In genomic region chr11:36354221-36355003, GRCh38 we compare ENCODE assay signal across 9 cellular contexts. TPM values are rescaled to one million over a fixed set of nuclear protein-coding genes. Genes with fewer than 3 reads are reported as not detected.
DNase-seq lines count a peak whose midpoint lies in the region; ATAC-seq, FAIRE-seq and TF ChIP-seq lines count a peak whose summit lies in the region.
"Had no signal": no experiment of that assay in that cellular context is flagged by ENCODE, and none has a peak within 500 bp of the region (broad histone marks: within the 10 kb centered on the region; RNA-seq: fewer than 3 reads in every experiment).

No MANE protein-coding gene starts in this region.

- no peak overlapping the region for H3K27ac ChIP-seq in BLaER1
- no peak overlapping the region for H3K27ac ChIP-seq in H9 (ENCODE audit: insufficient read length, low read depth, low read length)

- H3K56ac ChIP-seq in H9 (ENCODE audit: insufficient read length, low read depth, low read length): no peak overlapping the region

- H3K4me3 ChIP-seq in BLaER1: no peak overlapping the region
- no peak overlapping the region for H3K4me3 ChIP-seq in bronchial epithelial cell (ENCODE audit: low read depth, low read length)

- no peak overlapping the region for H4K8ac ChIP-seq in H9 (replicated peaks; ENCODE audit: insufficient read length, low read depth, low read length)

- no peak overlapping the region for H2BK15ac ChIP-seq in H9 (ENCODE audit: low read depth, low read length)

- TF ChIP-seq CTCF in bronchial epithelial cell (IDR thresholded peaks at IDR 0.05; ENCODE audit: insufficient read depth, low read length, severe bottlenecking) (no peak), H9 (conservative IDR thresholded peaks at IDR 0.05) (no peak)

- H4K5ac ChIP-seq in H9 (ENCODE audit: insufficient read length, low read depth, low read length): no peak overlapping the region

- H3K9me3 ChIP-seq in BLaER1 (no peaks in the 10 kb centered on the region), H9 (ENCODE audit: control insufficient read depth, low read depth, low read length) (no peaks in the 10 kb centered on the region)

- H3K4me3 Mint-ChIP-seq in H9: no peak overlapping the region

- H3K4me2 ChIP-seq in BLaER1 (peak overlapping the region; percentile 13), H9 (ENCODE audit: insufficient read depth, insufficient read length, low read length) (no peak overlapping the region)

- no peak overlapping the region for H4K91ac ChIP-seq in H9 (ENCODE audit: insufficient read length, low read depth, low read length)

- no peak overlapping the region for H3K18ac ChIP-seq in H9 (ENCODE audit: insufficient read length, low read depth, low read length)

- no CpG with 5 or more reads among the region's 6 CpGs for WGBS in H9 (ENCODE audit: extremely low coverage, insufficient read length, low lambda C conversion rate)

- no peaks in the 10 kb centered on the region for H3K9me3 Mint-ChIP-seq in H9
- H3K9me3 Mint-ChIP-seq: naive B cell had no signal

- ATAC-seq in GM19438 (IDR thresholded peaks at IDR 0.05; ENCODE audit: low read depth, unreplicated experiment) (peak; percentile 79), HG03342 (IDR thresholded peaks at IDR 0.05; ENCODE audit: unreplicated experiment) (peak; percentile 85)

- H2BK120ac ChIP-seq in H9 (ENCODE audit: low read depth, low read length, poor library complexity, severe bottlenecking): no peak overlapping the region

- H3K27me3 ChIP-seq in BLaER1 (no peaks in the 10 kb centered on the region), bronchial epithelial cell (ENCODE audit: control insufficient read depth, insufficient read depth, low read length) (no peaks in the 10 kb centered on the region), H9 (ENCODE audit: insufficient read depth, low read length) (no peaks in the 10 kb centered on the region)

- peak; percentile 65 for DNase-seq in bronchial epithelial cell (ENCODE audit: low read depth)
- DNase-seq in H9: no peak
- no peak for DNase-seq in Kasumi-1 (lab: John Stamatoyannopoulos, UW)
- no peak for DNase-seq in NCI-H1092 treated with DMSO at 0.1 percent for 48 hours (lab: John Stamatoyannopoulos, UW)
- DNase-seq in DMS53 (lab: John Stamatoyannopoulos, UW): no peak
- DNase-seq: naive B cell had no signal

- H3K14ac ChIP-seq in H9 (ENCODE audit: insufficient read depth, low read length): no peak overlapping the region

- H3K79me2 ChIP-seq in H9 (ENCODE audit: insufficient read depth, low read length): no peaks in the 10 kb centered on the region

- no peak for FAIRE-seq in bronchial epithelial cell (lab: Jason Lieb, UNC)

- H2AK5ac ChIP-seq in H9 (ENCODE audit: insufficient read length, low read length): no peak overlapping the region

- H3K27me3 Mint-ChIP-seq in H9 (ENCODE audit: low read depth): peaks cover 5% of the 10 kb centered on the region

- H3K4me1 ChIP-seq in BLaER1: peaks cover 70% of the 10 kb centered on the region
- no peaks in the 10 kb centered on the region for H3K4me1 ChIP-seq in H9 (ENCODE audit: insufficient read depth, low read length)

- no peak overlapping the region for H2BK12ac ChIP-seq in H9 (ENCODE audit: insufficient read length, low read depth, low read length)

- H2BK5ac ChIP-seq in H9 (ENCODE audit: insufficient read length, low read length): no peak overlapping the region

- H3K9ac ChIP-seq in BLaER1 (no peak overlapping the region), H9 (ENCODE audit: extremely low read depth, insufficient read length, low read length) (no peak overlapping the region)

- no peak overlapping the region for H2BK20ac ChIP-seq in H9 (ENCODE audit: low read depth, low read length, poor library complexity, severe bottlenecking)

- H3K36me3 ChIP-seq in BLaER1 (no peaks in the 10 kb centered on the region), bronchial epithelial cell (ENCODE audit: control insufficient read depth, insufficient read depth, low read length) (no peaks in the 10 kb centered on the region)

- H3K36me3 Mint-ChIP-seq in H9 (ENCODE audit: insufficient read depth in 1 of 3, low read depth in 3 of 3): no peaks in the 10 kb centered on the region
- H3K36me3 Mint-ChIP-seq: naive B cell had no signal

- no peaks in the 10 kb centered on the region for H3K23me2 ChIP-seq in H9 (ENCODE audit: insufficient read length, low read depth, low read length, poor library complexity, severe bottlenecking)

- no peak overlapping the region for H3K23ac ChIP-seq in H9 (ENCODE audit: insufficient read length, low read depth, low read length)

- no peak overlapping the region for H3K4ac ChIP-seq in H9 (ENCODE audit: low read depth, low read length)

- H3K27ac Mint-ChIP-seq in H9: no peak overlapping the region

- peaks cover 11 to 16% of the 10 kb centered on the region in 2 experiments for H3K4me1 Mint-ChIP-seq in H9

- H3T11ph ChIP-seq in H9 (ENCODE audit: low read length): no peak overlapping the region

- H3K79me1 ChIP-seq in H9 (ENCODE audit: insufficient read depth, low read depth, low read length, poor library complexity, severe bottlenecking): no peaks in the 10 kb centered on the region

- H2AFZ ChIP-seq in H9 (ENCODE audit: low read length): no peak overlapping the region

- H4K20me1 ChIP-seq in BLaER1: no peaks in the 10 kb centered on the region
- no peaks in the 10 kb centered on the region for H4K20me1 ChIP-seq in H9 (ENCODE audit: control insufficient read depth, insufficient read depth, insufficient read length)

RNA-seq across cellular contexts. Expression of gene PRR5L, which starts 58.3 kb away (rescaled TPM):
- total RNA-seq in bronchial epithelial cell: 6.3 and 10.0 TPM in 2 replicates
- 4.1 and 5.6 TPM in 2 replicates for total RNA-seq in H9 (2021)
